Comparison of ENCODE assay signal across 1 cellular context in the genomic region with DNA sequence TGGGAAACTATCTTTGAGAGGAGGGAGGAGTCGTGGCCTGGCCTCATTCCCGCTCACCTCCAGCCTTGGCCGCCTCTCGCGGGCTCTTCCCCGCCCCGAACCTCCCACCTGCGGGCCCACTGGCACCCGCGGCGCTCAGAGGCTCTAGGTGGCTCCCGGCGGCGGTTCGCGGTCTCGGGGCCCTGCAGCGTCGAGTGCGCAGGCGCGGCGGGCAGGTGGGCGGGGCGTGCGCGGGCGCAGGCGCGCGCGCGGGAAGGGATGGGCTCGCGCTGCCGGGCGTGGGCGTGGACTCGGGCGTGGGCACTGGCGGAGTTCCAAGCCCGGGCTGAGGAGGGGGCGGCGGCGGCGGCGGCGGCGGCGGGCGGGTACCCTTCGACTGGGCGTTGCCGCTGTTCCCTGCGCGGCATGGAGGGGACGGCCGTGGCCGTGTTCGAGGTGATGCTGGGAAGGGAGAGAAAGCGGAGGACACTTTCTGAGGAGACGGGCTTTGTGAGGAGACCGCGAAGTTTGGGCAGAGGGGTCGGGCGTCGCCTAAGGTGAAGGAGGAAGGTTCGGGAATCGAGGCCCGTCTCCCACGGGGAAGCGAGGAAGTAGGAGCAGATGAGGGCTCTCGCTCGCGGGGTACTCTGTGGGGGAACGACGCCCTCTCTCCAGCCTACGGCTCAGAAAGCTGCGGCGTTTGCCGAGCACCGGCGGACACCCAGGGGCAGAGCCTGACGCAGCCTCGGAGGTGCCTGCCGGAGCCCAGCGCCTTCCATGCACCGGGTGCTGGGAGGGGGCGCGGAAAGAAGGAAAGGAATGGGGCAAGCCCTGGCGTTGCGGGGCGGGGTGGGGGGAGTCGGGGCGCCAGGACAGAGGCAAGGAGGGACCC.
TF ChIP-seq lines count a peak whose summit lies in the region.

No MANE protein-coding gene starts in this region.

TF ChIP-seq in HepG2, 621 proteins besides CTCF, POLR2A, EP300 and RAD21 (continued from another document and continues in another):
- TF ChIP-seq, protein P1, sequence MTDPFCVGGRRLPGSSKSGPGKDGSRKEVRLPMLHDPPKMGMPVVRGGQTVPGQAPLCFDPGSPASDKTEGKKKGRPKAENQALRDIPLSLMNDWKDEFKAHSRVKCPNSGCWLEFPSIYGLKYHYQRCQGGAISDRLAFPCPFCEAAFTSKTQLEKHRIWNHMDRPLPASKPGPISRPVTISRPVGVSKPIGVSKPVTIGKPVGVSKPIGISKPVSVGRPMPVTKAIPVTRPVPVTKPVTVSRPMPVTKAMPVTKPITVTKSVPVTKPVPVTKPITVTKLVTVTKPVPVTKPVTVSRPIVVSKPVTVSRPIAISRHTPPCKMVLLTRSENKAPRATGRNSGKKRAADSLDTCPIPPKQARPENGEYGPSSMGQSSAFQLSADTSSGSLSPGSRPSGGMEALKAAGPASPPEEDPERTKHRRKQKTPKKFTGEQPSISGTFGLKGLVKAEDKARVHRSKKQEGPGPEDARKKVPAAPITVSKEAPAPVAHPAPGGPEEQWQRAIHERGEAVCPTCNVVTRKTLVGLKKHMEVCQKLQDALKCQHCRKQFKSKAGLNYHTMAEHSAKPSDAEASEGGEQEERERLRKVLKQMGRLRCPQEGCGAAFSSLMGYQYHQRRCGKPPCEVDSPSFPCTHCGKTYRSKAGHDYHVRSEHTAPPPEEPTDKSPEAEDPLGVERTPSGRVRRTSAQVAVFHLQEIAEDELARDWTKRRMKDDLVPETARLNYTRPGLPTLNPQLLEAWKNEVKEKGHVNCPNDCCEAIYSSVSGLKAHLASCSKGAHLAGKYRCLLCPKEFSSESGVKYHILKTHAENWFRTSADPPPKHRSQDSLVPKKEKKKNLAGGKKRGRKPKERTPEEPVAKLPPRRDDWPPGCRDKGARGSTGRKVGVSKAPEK (CRISPR knock-in tag; IDR thresholded peaks at IDR 0.05; ENCODE audit: borderline replicate concordance), result no peak
- TF ChIP-seq, protein P2, sequence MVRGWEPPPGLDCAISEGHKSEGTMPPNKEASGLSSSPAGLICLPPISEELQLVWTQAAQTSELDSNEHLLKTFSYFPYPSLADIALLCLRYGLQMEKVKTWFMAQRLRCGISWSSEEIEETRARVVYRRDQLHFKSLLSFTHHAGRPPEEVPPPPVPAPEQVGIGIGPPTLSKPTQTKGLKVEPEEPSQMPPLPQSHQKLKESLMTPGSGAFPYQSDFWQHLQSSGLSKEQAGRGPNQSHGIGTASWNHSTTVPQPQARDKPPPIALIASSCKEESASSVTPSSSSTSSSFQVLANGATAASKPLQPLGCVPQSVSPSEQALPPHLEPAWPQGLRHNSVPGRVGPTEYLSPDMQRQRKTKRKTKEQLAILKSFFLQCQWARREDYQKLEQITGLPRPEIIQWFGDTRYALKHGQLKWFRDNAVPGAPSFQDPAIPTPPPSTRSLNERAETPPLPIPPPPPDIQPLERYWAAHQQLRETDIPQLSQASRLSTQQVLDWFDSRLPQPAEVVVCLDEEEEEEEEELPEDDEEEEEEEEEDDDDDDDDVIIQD (CRISPR knock-in tag; IDR thresholded peaks at IDR 0.05; ENCODE audit: low read depth), result no peak
- TF ChIP-seq, protein P3, sequence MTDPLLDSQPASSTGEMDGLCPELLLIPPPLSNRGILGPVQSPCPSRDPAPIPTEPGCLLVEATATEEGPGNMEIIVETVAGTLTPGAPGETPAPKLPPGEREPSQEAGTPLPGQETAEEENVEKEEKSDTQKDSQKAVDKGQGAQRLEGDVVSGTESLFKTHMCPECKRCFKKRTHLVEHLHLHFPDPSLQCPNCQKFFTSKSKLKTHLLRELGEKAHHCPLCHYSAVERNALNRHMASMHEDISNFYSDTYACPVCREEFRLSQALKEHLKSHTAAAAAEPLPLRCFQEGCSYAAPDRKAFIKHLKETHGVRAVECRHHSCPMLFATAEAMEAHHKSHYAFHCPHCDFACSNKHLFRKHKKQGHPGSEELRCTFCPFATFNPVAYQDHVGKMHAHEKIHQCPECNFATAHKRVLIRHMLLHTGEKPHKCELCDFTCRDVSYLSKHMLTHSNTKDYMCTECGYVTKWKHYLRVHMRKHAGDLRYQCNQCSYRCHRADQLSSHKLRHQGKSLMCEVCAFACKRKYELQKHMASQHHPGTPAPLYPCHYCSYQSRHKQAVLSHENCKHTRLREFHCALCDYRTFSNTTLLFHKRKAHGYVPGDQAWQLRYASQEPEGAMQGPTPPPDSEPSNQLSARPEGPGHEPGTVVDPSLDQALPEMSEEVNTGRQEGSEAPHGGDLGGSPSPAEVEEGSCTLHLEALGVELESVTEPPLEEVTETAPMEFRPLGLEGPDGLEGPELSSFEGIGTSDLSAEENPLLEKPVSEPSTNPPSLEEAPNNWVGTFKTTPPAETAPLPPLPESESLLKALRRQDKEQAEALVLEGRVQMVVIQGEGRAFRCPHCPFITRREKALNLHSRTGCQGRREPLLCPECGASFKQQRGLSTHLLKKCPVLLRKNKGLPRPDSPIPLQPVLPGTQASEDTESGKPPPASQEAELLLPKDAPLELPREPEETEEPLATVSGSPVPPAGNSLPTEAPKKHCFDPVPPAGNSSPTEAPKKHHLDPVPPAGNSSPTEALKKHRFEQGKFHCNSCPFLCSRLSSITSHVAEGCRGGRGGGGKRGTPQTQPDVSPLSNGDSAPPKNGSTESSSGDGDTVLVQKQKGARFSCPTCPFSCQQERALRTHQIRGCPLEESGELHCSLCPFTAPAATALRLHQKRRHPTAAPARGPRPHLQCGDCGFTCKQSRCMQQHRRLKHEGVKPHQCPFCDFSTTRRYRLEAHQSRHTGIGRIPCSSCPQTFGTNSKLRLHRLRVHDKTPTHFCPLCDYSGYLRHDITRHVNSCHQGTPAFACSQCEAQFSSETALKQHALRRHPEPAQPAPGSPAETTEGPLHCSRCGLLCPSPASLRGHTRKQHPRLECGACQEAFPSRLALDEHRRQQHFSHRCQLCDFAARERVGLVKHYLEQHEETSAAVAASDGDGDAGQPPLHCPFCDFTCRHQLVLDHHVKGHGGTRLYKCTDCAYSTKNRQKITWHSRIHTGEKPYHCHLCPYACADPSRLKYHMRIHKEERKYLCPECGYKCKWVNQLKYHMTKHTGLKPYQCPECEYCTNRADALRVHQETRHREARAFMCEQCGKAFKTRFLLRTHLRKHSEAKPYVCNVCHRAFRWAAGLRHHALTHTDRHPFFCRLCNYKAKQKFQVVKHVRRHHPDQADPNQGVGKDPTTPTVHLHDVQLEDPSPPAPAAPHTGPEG (CRISPR knock-in tag; IDR thresholded peaks at IDR 0.05), result no peak; the same call in 1 of the 2 replicates
- no peak; the same call in 1 of the 2 replicates for TF ChIP-seq POGZ (CRISPR knock-in tag; IDR thresholded peaks at IDR 0.05)
- TF ChIP-seq, protein P4, sequence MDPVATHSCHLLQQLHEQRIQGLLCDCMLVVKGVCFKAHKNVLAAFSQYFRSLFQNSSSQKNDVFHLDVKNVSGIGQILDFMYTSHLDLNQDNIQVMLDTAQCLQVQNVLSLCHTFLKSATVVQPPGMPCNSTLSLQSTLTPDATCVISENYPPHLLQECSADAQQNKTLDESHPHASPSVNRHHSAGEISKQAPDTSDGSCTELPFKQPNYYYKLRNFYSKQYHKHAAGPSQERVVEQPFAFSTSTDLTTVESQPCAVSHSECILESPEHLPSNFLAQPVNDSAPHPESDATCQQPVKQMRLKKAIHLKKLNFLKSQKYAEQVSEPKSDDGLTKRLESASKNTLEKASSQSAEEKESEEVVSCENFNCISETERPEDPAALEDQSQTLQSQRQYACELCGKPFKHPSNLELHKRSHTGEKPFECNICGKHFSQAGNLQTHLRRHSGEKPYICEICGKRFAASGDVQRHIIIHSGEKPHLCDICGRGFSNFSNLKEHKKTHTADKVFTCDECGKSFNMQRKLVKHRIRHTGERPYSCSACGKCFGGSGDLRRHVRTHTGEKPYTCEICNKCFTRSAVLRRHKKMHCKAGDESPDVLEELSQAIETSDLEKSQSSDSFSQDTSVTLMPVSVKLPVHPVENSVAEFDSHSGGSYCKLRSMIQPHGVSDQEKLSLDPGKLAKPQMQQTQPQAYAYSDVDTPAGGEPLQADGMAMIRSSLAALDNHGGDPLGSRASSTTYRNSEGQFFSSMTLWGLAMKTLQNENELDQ (CRISPR knock-in tag; IDR thresholded peaks at IDR 0.05; ENCODE audit: borderline replicate concordance), result no peak
- 0 out of 2 replicates have a peak, but pooled peaks have one; percentile 13 for TF ChIP-seq ZNF768 (CRISPR knock-in tag; IDR thresholded peaks at IDR 0.05)
- TF ChIP-seq GTF2F1 (IDR thresholded peaks at IDR 0.05; ENCODE audit: low read length), result no peak
- TF ChIP-seq, protein P5, sequence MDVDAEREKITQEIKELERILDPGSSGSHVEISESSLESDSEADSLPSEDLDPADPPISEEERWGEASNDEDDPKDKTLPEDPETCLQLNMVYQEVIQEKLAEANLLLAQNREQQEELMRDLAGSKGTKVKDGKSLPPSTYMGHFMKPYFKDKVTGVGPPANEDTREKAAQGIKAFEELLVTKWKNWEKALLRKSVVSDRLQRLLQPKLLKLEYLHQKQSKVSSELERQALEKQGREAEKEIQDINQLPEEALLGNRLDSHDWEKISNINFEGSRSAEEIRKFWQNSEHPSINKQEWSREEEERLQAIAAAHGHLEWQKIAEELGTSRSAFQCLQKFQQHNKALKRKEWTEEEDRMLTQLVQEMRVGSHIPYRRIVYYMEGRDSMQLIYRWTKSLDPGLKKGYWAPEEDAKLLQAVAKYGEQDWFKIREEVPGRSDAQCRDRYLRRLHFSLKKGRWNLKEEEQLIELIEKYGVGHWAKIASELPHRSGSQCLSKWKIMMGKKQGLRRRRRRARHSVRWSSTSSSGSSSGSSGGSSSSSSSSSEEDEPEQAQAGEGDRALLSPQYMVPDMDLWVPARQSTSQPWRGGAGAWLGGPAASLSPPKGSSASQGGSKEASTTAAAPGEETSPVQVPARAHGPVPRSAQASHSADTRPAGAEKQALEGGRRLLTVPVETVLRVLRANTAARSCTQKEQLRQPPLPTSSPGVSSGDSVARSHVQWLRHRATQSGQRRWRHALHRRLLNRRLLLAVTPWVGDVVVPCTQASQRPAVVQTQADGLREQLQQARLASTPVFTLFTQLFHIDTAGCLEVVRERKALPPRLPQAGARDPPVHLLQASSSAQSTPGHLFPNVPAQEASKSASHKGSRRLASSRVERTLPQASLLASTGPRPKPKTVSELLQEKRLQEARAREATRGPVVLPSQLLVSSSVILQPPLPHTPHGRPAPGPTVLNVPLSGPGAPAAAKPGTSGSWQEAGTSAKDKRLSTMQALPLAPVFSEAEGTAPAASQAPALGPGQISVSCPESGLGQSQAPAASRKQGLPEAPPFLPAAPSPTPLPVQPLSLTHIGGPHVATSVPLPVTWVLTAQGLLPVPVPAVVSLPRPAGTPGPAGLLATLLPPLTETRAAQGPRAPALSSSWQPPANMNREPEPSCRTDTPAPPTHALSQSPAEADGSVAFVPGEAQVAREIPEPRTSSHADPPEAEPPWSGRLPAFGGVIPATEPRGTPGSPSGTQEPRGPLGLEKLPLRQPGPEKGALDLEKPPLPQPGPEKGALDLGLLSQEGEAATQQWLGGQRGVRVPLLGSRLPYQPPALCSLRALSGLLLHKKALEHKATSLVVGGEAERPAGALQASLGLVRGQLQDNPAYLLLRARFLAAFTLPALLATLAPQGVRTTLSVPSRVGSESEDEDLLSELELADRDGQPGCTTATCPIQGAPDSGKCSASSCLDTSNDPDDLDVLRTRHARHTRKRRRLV (CRISPR knock-in tag; IDR thresholded peaks at IDR 0.05), result no peak
- TF ChIP-seq NFE2L1 (CRISPR knock-in tag; IDR thresholded peaks at IDR 0.05; ENCODE audit: borderline replicate concordance), result no peak
- no peak for TF ChIP-seq NBN (conservative IDR thresholded peaks at IDR 0.05)
- no peak for TF ChIP-seq ZNF17 (CRISPR knock-in tag; IDR thresholded peaks at IDR 0.05)
- TF ChIP-seq, protein P6, sequence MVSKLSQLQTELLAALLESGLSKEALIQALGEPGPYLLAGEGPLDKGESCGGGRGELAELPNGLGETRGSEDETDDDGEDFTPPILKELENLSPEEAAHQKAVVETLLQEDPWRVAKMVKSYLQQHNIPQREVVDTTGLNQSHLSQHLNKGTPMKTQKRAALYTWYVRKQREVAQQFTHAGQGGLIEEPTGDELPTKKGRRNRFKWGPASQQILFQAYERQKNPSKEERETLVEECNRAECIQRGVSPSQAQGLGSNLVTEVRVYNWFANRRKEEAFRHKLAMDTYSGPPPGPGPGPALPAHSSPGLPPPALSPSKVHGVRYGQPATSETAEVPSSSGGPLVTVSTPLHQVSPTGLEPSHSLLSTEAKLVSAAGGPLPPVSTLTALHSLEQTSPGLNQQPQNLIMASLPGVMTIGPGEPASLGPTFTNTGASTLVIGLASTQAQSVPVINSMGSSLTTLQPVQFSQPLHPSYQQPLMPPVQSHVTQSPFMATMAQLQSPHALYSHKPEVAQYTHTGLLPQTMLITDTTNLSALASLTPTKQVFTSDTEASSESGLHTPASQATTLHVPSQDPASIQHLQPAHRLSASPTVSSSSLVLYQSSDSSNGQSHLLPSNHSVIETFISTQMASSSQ (IDR thresholded peaks at IDR 0.05; ENCODE audit: low read depth), result no peak
- TF ChIP-seq, protein P6 (CRISPR knock-in tag; IDR thresholded peaks at IDR 0.05; ENCODE audit: borderline replicate concordance), result no peak; the same call in 1 of the 2 replicates
- no peak for TF ChIP-seq ZNF678 (CRISPR knock-in tag; IDR thresholded peaks at IDR 0.05)
- TF ChIP-seq MED1 (CRISPR knock-in tag; IDR thresholded peaks at IDR 0.05), result peak; percentile 31; the same call in 1 of the 2 replicates
- no peak for TF ChIP-seq CEBPG (CRISPR knock-in tag; IDR thresholded peaks at IDR 0.05)
- TF ChIP-seq KDM5B (CRISPR knock-in tag; IDR thresholded peaks at IDR 0.05; ENCODE audit: borderline replicate concordance), result peak; percentile 61
- TF ChIP-seq, protein P7, sequence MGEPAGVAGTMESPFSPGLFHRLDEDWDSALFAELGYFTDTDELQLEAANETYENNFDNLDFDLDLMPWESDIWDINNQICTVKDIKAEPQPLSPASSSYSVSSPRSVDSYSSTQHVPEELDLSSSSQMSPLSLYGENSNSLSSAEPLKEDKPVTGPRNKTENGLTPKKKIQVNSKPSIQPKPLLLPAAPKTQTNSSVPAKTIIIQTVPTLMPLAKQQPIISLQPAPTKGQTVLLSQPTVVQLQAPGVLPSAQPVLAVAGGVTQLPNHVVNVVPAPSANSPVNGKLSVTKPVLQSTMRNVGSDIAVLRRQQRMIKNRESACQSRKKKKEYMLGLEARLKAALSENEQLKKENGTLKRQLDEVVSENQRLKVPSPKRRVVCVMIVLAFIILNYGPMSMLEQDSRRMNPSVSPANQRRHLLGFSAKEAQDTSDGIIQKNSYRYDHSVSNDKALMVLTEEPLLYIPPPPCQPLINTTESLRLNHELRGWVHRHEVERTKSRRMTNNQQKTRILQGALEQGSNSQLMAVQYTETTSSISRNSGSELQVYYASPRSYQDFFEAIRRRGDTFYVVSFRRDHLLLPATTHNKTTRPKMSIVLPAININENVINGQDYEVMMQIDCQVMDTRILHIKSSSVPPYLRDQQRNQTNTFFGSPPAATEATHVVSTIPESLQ (CRISPR knock-in tag; conservative IDR thresholded peaks at IDR 0.05), result no peak
- TF ChIP-seq ZNF556 (CRISPR knock-in tag; IDR thresholded peaks at IDR 0.05; ENCODE audit: borderline replicate concordance), result no peak; the same call in 1 of the 2 replicates
- TF ChIP-seq HHEX (CRISPR knock-in tag; IDR thresholded peaks at IDR 0.05), result no peak
- peak; percentile 13; the same call in 1 of the 2 replicates for TF ChIP-seq HNRNPL (IDR thresholded peaks at IDR 0.05; ENCODE audit: low read depth, low read length)
- no peak; the same call in 1 of the 2 replicates for TF ChIP-seq ZNF747 (CRISPR knock-in tag; IDR thresholded peaks at IDR 0.05; ENCODE audit: borderline replicate concordance)
